11 cellular contexts compared by ENCODE assay signal in genomic region chr16:81863630-81864352, GRCh38.
DNase-seq lines count a peak whose midpoint lies in the region; ATAC-seq and TF ChIP-seq lines count a peak whose summit lies in the region.
"Had no signal": no experiment of that assay in that cellular context is flagged by ENCODE, and none has a peak within 500 bp of the region (broad histone marks: within the 10 kb centered on the region; RNA-seq: fewer than 3 reads in every experiment).

No MANE protein-coding gene starts in this region.

- ATAC-seq in GM19468 (IDR thresholded peaks at IDR 0.05; ENCODE audit: extremely low read depth, unreplicated experiment) = peak; percentile 63
- ATAC-seq in HG03064 (IDR thresholded peaks at IDR 0.05; ENCODE audit: low read depth, unreplicated experiment) = peak; percentile 60

- DNase-seq in GM12865 (ENCODE audit: low read depth) = peak; percentile 72
- peak in 2 of 3 donors; percentile 71 to 73 for DNase-seq in Peyer's patch
- DNase-seq in HK-2 (ENCODE audit: unreplicated experiment) = no peak
- DNase-seq in NCI-H446 (lab: John Stamatoyannopoulos, UW) = no peak
- DNase-seq in KBM-7 = no peak
- DNase-seq in G401 (ENCODE audit: low spot score) = no peak
- DNase-seq: CD8-positive, alpha-beta memory T cell; colonic mucosa; stomach had no signal

- H3K36me3 ChIP-seq in Peyer's patch = peaks cover 0 to 8% (median 0%) of the 10 kb centered on the region in 3 donors
- H3K36me3 ChIP-seq: colonic mucosa, stomach had no signal

- H3K27me3 ChIP-seq in Peyer's patch = no peaks in the 10 kb centered on the region
- H3K27me3 ChIP-seq: colonic mucosa had no signal

- TF ChIP-seq CTCF in GM12865 (IDR thresholded peaks at IDR 0.05; ENCODE audit: insufficient read depth, low read depth, low read length, missing control alignments) (no peak), Peyer's patch (IDR thresholded peaks at IDR 0.05) (peak in 1 of 6 experiments; percentile 7)

- H3K4me3 ChIP-seq in GM12865 (ENCODE audit: low read depth, low read length) (no peak overlapping the region), Peyer's patch (no peak overlapping the region)
- H3K4me3 ChIP-seq: colonic mucosa, stomach had no signal

- no peaks in the 10 kb centered on the region for H3K9me3 ChIP-seq in Peyer's patch
- H3K9me3 ChIP-seq: colonic mucosa, stomach had no signal

- in situ Hi-C loops in KBM-7 (cut with MboI; ENCODE audit: low pct_unique_long_range_greater_than_20kb, low sequenced_read_pairs) (no loop called here), G401 (cut with HindIII; ENCODE audit: low sequenced_read_pairs) (no loop called here)

- H3K27ac ChIP-seq in Peyer's patch = peak overlapping the region in 2 of 4 donors; percentile 1 to 71
- H3K27ac ChIP-seq: colonic mucosa had no signal

- TF ChIP-seq POLR2A in Peyer's patch (IDR thresholded peaks at IDR 0.05) = no peak

- H3K4me1 ChIP-seq in Peyer's patch = peaks cover 0 to 8% (median 3%) of the 10 kb centered on the region in 4 donors
- H3K4me1 ChIP-seq: colonic mucosa had no signal

Comparison
In these comparisons a context has a peak if more than half of its experiments do, and no peak if none do; other contexts are left out.
1. DNase-seq: peak in GM12865 (single experiment) and Peyer's patch (2 of 3); none in HK-2 (single experiment), NCI-H446 (0 of 2), KBM-7 (single experiment) and G401 (single experiment).